Comparison of ENCODE assay signal across 18 cellular contexts in the genomic region with DNA sequence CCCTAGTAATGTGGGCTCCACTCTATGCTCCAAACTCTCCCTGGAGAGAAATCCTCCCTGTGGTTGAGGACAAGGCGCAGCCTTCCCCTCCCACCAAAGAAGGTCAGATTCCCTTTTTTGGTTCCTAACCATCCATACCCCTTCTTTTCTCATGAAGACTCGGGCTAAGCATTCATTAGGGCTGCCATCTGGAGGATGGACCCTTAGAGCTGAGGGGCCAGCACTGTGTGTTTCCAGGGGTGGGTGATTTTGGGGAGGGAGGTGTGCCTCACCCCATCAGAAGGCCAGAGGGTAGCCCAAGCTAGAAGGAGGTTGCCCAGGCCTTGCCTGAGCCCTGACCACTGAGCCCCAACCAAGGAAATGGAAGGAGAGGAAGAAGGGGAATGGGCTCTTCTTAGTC. TPM values are rescaled to one million over a fixed set of nuclear protein-coding genes. Genes with fewer than 3 reads are reported as not detected.
A peak's percentile ranks its signal among the peaks of the same experiment; 100 is the strongest.
DNase-seq lines count a peak whose midpoint lies in the region; ATAC-seq, FAIRE-seq and TF ChIP-seq lines count a peak whose summit lies in the region.
"Had no signal": no experiment of that assay in that cellular context is flagged by ENCODE, and none has a peak within 500 bp of the region (broad histone marks: within the 10 kb centered on the region; RNA-seq: fewer than 3 reads in every experiment).

No MANE protein-coding gene starts in this region.

- H3F3A ChIP-seq in smooth muscle cell (ENCODE audit: low read depth), result peaks cover 59% of the 10 kb centered on the region

- TF ChIP-seq CTCF in Caco-2 (IDR thresholded peaks at IDR 0.05; ENCODE audit: insufficient read depth in 1 of 2, low read depth in 1 of 2, low read length in 1 of 2, severe bottlenecking in 1 of 2, unreplicated experiment in 1 of 2), result no peak
- TF ChIP-seq CTCF in RWPE2 (IDR thresholded peaks at IDR 0.05; ENCODE audit: poor library complexity, severe bottlenecking), result no peak
- TF ChIP-seq CTCF in endodermal cell (conservative IDR thresholded peaks at IDR 0.05), result no peak
- TF ChIP-seq CTCF in smooth muscle cell (IDR thresholded peaks at IDR 0.05; ENCODE audit: borderline replicate concordance, insufficient read depth, poor library complexity, severe bottlenecking), result no peak
- TF ChIP-seq CTCF in D721Med (IDR thresholded peaks at IDR 0.05; ENCODE audit: insufficient read depth, missing control alignments), result no peak

- no peak for FAIRE-seq in D721Med (lab: Jason Lieb, UNC)
- FAIRE-seq: G401.6 had no signal

- H3K9ac ChIP-seq in endodermal cell (ENCODE audit: extremely low read depth, low read length, poor library complexity, severe bottlenecking), result no peak overlapping the region
- no peak overlapping the region for H3K9ac ChIP-seq in smooth muscle cell (ENCODE audit: low read depth)

- DNase-seq in Caco-2, result no peak
- no peak for DNase-seq in RWPE2 (ENCODE audit: low spot score)
- peak; percentile 23 for DNase-seq in endodermal cell
- DNase-seq in smooth muscle cell (lab: John Stamatoyannopoulos, UW; ENCODE audit: unreplicated experiment), result no peak
- no peak for DNase-seq in D721Med (ENCODE audit: insufficient read length, low spot score)
- DNase-seq in occipital lobe (lab: John Stamatoyannopoulos, UW), result no peak
- DNase-seq: CD4-positive, alpha-beta memory T cell; DND-41; Karpas-422; MM.1S; NCI-H1105 treated with DMSO at 0.1 percent for 48 hours; NCI-H187 treated with DMSO at 0.1 percent for 48 hours; NCI-H748 treated with DMSO at 0.1 percent for 48 hours; PC-3 had no signal

- H3K9me3 ChIP-seq in Caco-2 (peaks cover 10% of the 10 kb centered on the region), RWPE2 (ENCODE audit: severe bottlenecking) (no peaks in the 10 kb centered on the region), endodermal cell (ENCODE audit: control insufficient read depth, low read length) (no peaks in the 10 kb centered on the region), smooth muscle cell (replicated peaks; ENCODE audit: low read depth) (no peaks in the 10 kb centered on the region)

- no peaks in the 10 kb centered on the region; the same call in 1 of the 2 replicates for H3K36me3 ChIP-seq in Caco-2 (ENCODE audit: control insufficient read depth, insufficient read depth, low read length)
- peaks cover 46% of the 10 kb centered on the region for H3K36me3 ChIP-seq in RWPE2 (ENCODE audit: low read depth)
- H3K36me3 ChIP-seq in endodermal cell (ENCODE audit: control insufficient read depth, insufficient read depth, low read length), result no peaks in the 10 kb centered on the region
- H3K36me3 ChIP-seq in smooth muscle cell (ENCODE audit: low read depth), result peaks cover 13% of the 10 kb centered on the region

- no peak overlapping the region for H3K4me2 ChIP-seq in smooth muscle cell

- BruUV-seq in Caco-2 (replicated peaks; lab: Mats Ljungman, UMichigan), result no TSS peak

- 91% methylated on average over 2 of the region's 2 CpGs; no CpG with 5 or more reads in 1 of the 2 experiments for WGBS in endodermal cell (ENCODE audit: insufficient coverage in 1 of 2, insufficient read length in 1 of 2), 2 experiments
- 95% methylated on average over 2 of the region's 2 CpGs for WGBS in smooth muscle cell (ENCODE audit: low lambda C conversion rate)

- H3K4me1 Mint-ChIP-seq in Caco-2 (ENCODE audit: low read depth, unreplicated experiment), result peaks cover 28% of the 10 kb centered on the region
- peaks cover 3% of the 10 kb centered on the region for H3K4me1 Mint-ChIP-seq in endodermal cell
- H3K4me1 Mint-ChIP-seq: H9 had no signal

- CTCF ChIA-PET in Caco-2 (lab: Charles Lee), result no interaction called here

- H3K27ac Mint-ChIP-seq in Caco-2 (ENCODE audit: unreplicated experiment) (peak overlapping the region; percentile 40), endodermal cell (no peak overlapping the region)
- H3K27ac Mint-ChIP-seq: H9 had no signal

- ATAC-seq in RWPE2 (ENCODE audit: low read depth) (peak; percentile 7; the same call in 1 of the 3 replicates), GM21367 (IDR thresholded peaks at IDR 0.05; ENCODE audit: unreplicated experiment) (no peak)
- ATAC-seq: PC-3 had no signal

- peaks cover 17% of the 10 kb centered on the region for H3K36me3 Mint-ChIP-seq in Caco-2 (ENCODE audit: insufficient read depth, unreplicated experiment)
- H3K36me3 Mint-ChIP-seq in endodermal cell (ENCODE audit: low read depth), result no peaks in the 10 kb centered on the region
- H3K36me3 Mint-ChIP-seq: CD4-positive, alpha-beta memory T cell had no signal

- H3K4me3 Mint-ChIP-seq in Caco-2 (ENCODE audit: unreplicated experiment), result no peak overlapping the region
- H3K4me3 Mint-ChIP-seq in endodermal cell, result no peak overlapping the region
- H3K4me3 Mint-ChIP-seq: CD4-positive, alpha-beta memory T cell; H9 had no signal

- H3K27ac ChIP-seq in RWPE2 (ENCODE audit: poor library complexity, severe bottlenecking) (no peak overlapping the region), endodermal cell (ENCODE audit: low read depth, low read length) (no peak overlapping the region), smooth muscle cell (ENCODE audit: low read depth) (peak overlapping the region; percentile 44)
- H3K27ac ChIP-seq: SK-N-MC had no signal

- no peaks in the 10 kb centered on the region for H3K79me2 ChIP-seq in smooth muscle cell (ENCODE audit: low read depth)

- intact Hi-C loops in Caco-2 (cut with micrococcal nuclease; ENCODE audit: unreplicated experiment), result no loop called here

- no peak overlapping the region for H3K4me3 ChIP-seq in Caco-2 (ENCODE audit: low read depth, low read length)
- H3K4me3 ChIP-seq in RWPE2 (ENCODE audit: severe bottlenecking), result no peak overlapping the region
- H3K4me3 ChIP-seq in endodermal cell (ENCODE audit: low read length), result no peak overlapping the region
- no peak overlapping the region for H3K4me3 ChIP-seq in smooth muscle cell
- H3K4me3 ChIP-seq: SK-N-MC had no signal

- no peak overlapping the region for H2AFZ ChIP-seq in smooth muscle cell (ENCODE audit: low read depth)

- H3K4me1 ChIP-seq in Caco-2 (peaks cover 20% of the 10 kb centered on the region), RWPE2 (ENCODE audit: insufficient read depth, poor library complexity, severe bottlenecking) (no peaks in the 10 kb centered on the region), endodermal cell (ENCODE audit: control insufficient read depth, insufficient read depth, low read length) (no peaks in the 10 kb centered on the region), smooth muscle cell (ENCODE audit: low read depth) (no peaks in the 10 kb centered on the region)

- H4K20me1 ChIP-seq in smooth muscle cell (ENCODE audit: low read depth), result no peaks in the 10 kb centered on the region

- H3K27me3 ChIP-seq in Caco-2 (replicated peaks; ENCODE audit: control insufficient read depth, insufficient read depth, low read length), result no peaks in the 10 kb centered on the region
- no peaks in the 10 kb centered on the region for H3K27me3 ChIP-seq in RWPE2 (ENCODE audit: insufficient read depth, poor library complexity, severe bottlenecking)
- no peaks in the 10 kb centered on the region for H3K27me3 ChIP-seq in endodermal cell (ENCODE audit: control insufficient read depth, insufficient read depth, low read length, poor library complexity, severe bottlenecking)
- no peaks in the 10 kb centered on the region for H3K27me3 ChIP-seq in smooth muscle cell (ENCODE audit: low read depth)

- no peaks in the 10 kb centered on the region for H3K27me3 Mint-ChIP-seq in Caco-2 (ENCODE audit: insufficient read depth, unreplicated experiment)
- H3K27me3 Mint-ChIP-seq in endodermal cell (ENCODE audit: insufficient read depth), result peaks cover 4% of the 10 kb centered on the region

- peaks cover 15% of the 10 kb centered on the region for H3K9me3 Mint-ChIP-seq in Caco-2 (ENCODE audit: unreplicated experiment)
- no peaks in the 10 kb centered on the region for H3K9me3 Mint-ChIP-seq in endodermal cell

- POLR2A ChIA-PET in Caco-2 (lab: Charles Lee), result interaction anchor here (0.6 kb wide), 1 partner anchor 55 kb away, joined by 3 read pairs; no protein-coding TSS in a partner anchor

RNA-seq across cellular contexts. Expression of a gene that starts 36.8 kb away (rescaled TPM):
- 131 and 142 TPM in 2 replicates for total RNA-seq in Caco-2 (2022)
- 1 to 10 TPM; 2.8 to 4.9 TPM for total RNA-seq in endodermal cell
- 40.8 TPM for polyA plus RNA-seq in endodermal cell (2013, experiment 1 of 2)
- polyA plus RNA-seq in endodermal cell (2013, experiment 2 of 2), result 59.6 TPM
- total RNA-seq in smooth muscle cell, result 2,635 and 2,673 TPM in 2 replicates
- 2,505 and 2,991 TPM in 2 replicates for polyA plus RNA-seq in smooth muscle cell
- 4.2 TPM for total RNA-seq in occipital lobe

Comparison
In these comparisons a context has a peak if more than half of its experiments do, and no peak if none do; other contexts are left out.
1. RNA of a gene that starts 36.8 kb away (total RNA-seq): 2,635 to 2,673 TPM in smooth muscle cell and 131 to 142 TPM in Caco-2; 2.8 to 4.9 TPM in endodermal cell and 4.2 TPM in occipital lobe (single experiment); every median in the first group is over 10 times any median in the second.